ENCODE assay signal across 1 cellular context in the genomic region with DNA sequence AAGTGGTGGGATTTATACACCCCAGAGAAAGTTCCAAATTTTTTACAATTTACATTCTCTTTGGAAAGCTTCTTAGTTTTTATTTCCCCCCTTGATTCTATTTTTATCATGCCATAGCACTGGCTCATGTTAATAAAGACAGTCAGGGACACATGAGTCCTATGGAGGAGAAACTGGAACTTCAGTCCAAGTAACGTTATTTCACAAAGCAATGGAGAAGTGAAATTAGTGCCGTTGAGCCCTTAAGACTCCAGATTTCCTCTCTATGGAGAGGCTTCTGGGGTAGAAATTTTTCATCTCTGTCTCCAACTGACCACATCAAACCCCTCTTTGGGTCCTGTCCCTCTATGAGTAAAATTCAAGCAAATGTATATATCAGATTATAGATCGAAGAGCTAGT.
TF ChIP-seq lines count a peak whose summit lies in the region.

No MANE protein-coding gene starts in this region.

TF ChIP-seq in SK-N-SH treated with all-trans-retinoic acid at 6 μM for 48 hours, 23 proteins besides CTCF, POLR2A, EP300 and RAD21 (continued from another document):
- TF ChIP-seq ZFP3 (CRISPR knock-in tag; IDR thresholded peaks at IDR 0.05) = no peak
- TF ChIP-seq ARNTL (CRISPR knock-in tag; IDR thresholded peaks at IDR 0.05; ENCODE audit: borderline replicate concordance, low read depth) = no peak
